1 cellular context compared by ENCODE assay signal in the genomic region with DNA sequence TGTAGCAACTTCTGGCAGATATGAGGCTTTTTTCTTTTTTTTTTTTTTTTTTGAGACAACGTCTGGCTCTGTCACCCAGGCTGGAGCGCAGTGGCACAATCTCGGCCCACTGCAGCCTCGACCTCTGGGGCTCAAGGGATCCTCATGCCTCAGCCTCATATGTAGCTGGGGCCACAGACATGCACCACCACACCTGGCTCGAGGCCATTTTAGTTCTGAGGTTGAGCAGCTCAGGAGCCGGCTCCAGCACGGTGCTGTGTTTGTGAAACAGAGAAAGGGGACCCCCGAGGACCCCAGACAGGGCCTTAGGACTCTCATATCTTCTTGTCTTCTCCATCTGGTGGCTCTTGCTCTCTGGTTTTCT.
TF ChIP-seq lines count a peak whose summit lies in the region.

No MANE protein-coding gene starts in this region.

TF ChIP-seq in endothelial cell of umbilical vein, 7 proteins besides CTCF, POLR2A, EP300 and RAD21:
- TF ChIP-seq JUN (IDR thresholded peaks at IDR 0.05; ENCODE audit: borderline replicate concordance, insufficient read depth, insufficient read length, low read depth) (no peak), MYC (IDR thresholded peaks at IDR 0.05; ENCODE audit: low read depth, low read length) (no peak), MAX (IDR thresholded peaks at IDR 0.05; ENCODE audit: insufficient read depth, insufficient read length) (no peak), GATA2 (IDR thresholded peaks at IDR 0.05; ENCODE audit: insufficient read depth, insufficient read length, low read depth, low read length) (no peak), EZH2 (IDR thresholded peaks at IDR 0.05; ENCODE audit: borderline replicate concordance, low read depth, low read length, severe bottlenecking) (no peak)
